In the genomic region with DNA sequence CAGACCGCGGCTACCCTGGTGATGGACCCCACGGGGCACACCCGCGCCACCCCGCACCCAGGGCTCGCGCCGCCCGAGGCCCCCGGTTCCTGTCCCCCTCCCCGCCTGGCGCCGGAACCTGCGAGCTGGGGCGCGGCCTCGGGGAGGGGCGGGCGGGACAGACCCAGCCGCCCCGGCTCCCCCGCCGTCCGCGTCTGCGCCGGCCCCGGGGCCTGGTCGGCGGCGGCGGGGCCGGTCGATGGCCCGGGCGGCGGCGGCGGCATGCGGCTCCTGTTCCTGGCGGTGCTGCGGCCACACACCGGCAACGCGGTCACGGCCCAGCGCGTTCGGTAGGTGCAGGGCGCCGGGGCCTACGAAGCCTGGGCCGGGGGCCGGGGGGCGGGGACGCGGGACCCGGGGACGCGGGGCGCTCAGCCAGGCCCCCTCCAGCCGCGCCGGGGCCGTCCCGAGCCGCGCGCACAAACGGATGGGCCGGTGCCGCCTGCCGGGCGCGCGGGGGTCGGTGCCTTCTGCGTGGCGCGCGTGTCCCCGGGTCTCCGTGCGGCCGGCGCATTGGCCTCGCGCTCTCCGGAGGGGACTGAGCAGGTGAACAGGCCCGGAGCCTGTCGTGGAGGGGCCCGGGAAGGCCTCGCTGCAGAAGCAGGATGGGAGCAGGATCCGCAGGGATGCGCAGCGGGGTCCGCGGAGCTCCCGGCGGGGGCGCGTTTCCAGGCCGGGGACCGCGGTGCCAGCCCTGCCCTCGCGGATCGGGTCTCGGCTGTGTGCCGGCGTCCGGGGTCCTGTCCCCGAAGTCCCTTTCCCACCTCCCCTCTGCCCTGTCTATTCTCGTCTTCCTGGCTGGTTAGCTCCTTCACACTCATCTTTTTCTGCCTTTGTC, we compare ENCODE assay signal across 12 cellular contexts. TPM values are rescaled to one million over a fixed set of nuclear protein-coding genes. Genes with fewer than 3 reads are reported as not detected.
DNase-seq lines count a peak whose midpoint lies in the region; ATAC-seq and TF ChIP-seq lines count a peak whose summit lies in the region.
"Had no signal": no experiment of that assay in that cellular context is flagged by ENCODE, and none has a peak within 500 bp of the region (broad histone marks: within the 10 kb centered on the region; RNA-seq: fewer than 3 reads in every experiment).

A gene (plus strand): TSS at position 158 of the 877 bp plus-strand sequence. CDS start 104 bp downstream, at position 262.

- in situ Hi-C loops in transverse colon (cut with MboI; ENCODE audit: low pct_ligation_motif_present in 1 of 4, low pct_unique_long_range_greater_than_20kb in 1 of 4, low sequenced_read_pairs in 3 of 4), result no loop called here
- in situ Hi-C loops in KBM-7 (cut with MboI; ENCODE audit: low pct_unique_long_range_greater_than_20kb, low sequenced_read_pairs), result no loop called here

- no peak within 1 kb of the TSS for H3K27ac ChIP-seq in transverse colon

- peak; percentile 47 for DNase-seq in NCI-H2107 treated with DMSO at 0.1 percent for 48 hours (lab: John Stamatoyannopoulos, UW; ENCODE audit: unreplicated experiment)
- DNase-seq in NCI-H2107 (lab: John Stamatoyannopoulos, UW), result no peak
- no peak for DNase-seq in MG63
- no peak for DNase-seq in stimulated activated effector memory CD8-positive, alpha-beta T cell treated with anti-CD3 and anti-CD28 coated beads, Interleukin-12 subunit alpha, Interleukin-12 subunit beta, amount 100 ng/mL, for 72 hours (ENCODE audit: low spot score in 2 of 2)
- no peak for DNase-seq in transverse colon
- no peak for DNase-seq in KBM-7
- DNase-seq in activated CD4-positive, CD25-positive, alpha-beta regulatory T cell treated with anti-CD3 and anti-CD28 coated beads, Interleukin-2, amount 50 U/mL, for 72 hours, result no peak
- DNase-seq: ACHN; erythroblast; MM.1S; stimulated activated CD4-positive, alpha-beta T cell treated with anti-CD3 and anti-CD28 coated beads, Interleukin-15, amount 100 ng/mL, for 24 hours had no signal

- no peaks in the 10 kb centered on the region for H3K36me3 Mint-ChIP-seq in stimulated activated effector memory CD8-positive, alpha-beta T cell treated with anti-CD3 and anti-CD28 coated beads, Interleukin-12 subunit alpha, Interleukin-12 subunit beta, amount 100 ng/mL, for 72 hours

- H3K4me3 Mint-ChIP-seq in stimulated activated effector memory CD8-positive, alpha-beta T cell treated with anti-CD3 and anti-CD28 coated beads, Interleukin-12 subunit alpha, Interleukin-12 subunit beta, amount 100 ng/mL, for 72 hours, result peak within 1 kb of the TSS; percentile 36

- H3K9me3 ChIP-seq in MG63, result no peaks in the 10 kb centered on the region
- H3K9me3 ChIP-seq in iPS-15b (ENCODE audit: control insufficient read depth, insufficient read depth, low read length), result no peaks in the 10 kb centered on the region
- H3K9me3 ChIP-seq in transverse colon, result no peaks in the 10 kb centered on the region

- WGBS in transverse colon (ENCODE audit: low coverage in 1 of 2), 2 donors, result 17% methylated on average over 45 of the region's 115 CpGs; no CpG with 5 or more reads in 1 of the 2 donors

- no peak within 1 kb of the TSS for H3K9ac ChIP-seq in iPS-15b (ENCODE audit: low read depth, low read length)

- no peak for TF ChIP-seq CTCF in transverse colon (IDR thresholded peaks at IDR 0.05)

- H3K9me3 Mint-ChIP-seq in stimulated activated effector memory CD8-positive, alpha-beta T cell treated with anti-CD3 and anti-CD28 coated beads, Interleukin-12 subunit alpha, Interleukin-12 subunit beta, amount 100 ng/mL, for 72 hours, result no peaks in the 10 kb centered on the region

- H3K4me1 Mint-ChIP-seq in stimulated activated effector memory CD8-positive, alpha-beta T cell treated with anti-CD3 and anti-CD28 coated beads, Interleukin-12 subunit alpha, Interleukin-12 subunit beta, amount 100 ng/mL, for 72 hours, result no peaks in the 10 kb centered on the region

- H3K36me3 ChIP-seq in MG63 (no peaks in the 10 kb centered on the region), iPS-15b (ENCODE audit: control insufficient read depth, insufficient read depth, low read length) (no peaks in the 10 kb centered on the region), transverse colon (no peaks in the 10 kb centered on the region)

- ATAC-seq in stimulated activated effector memory CD8-positive, alpha-beta T cell treated with anti-CD3 and anti-CD28 coated beads, Interleukin-12 subunit alpha, Interleukin-12 subunit beta, amount 100 ng/mL, for 72 hours, result peak; percentile 42

- H3K4me1 ChIP-seq in iPS-15b (ENCODE audit: control insufficient read depth, insufficient read depth, low read length) (peaks cover 2% of the 10 kb centered on the region), transverse colon (peaks cover 0 to 4% (median 0%) of the 10 kb centered on the region in 4 donors)

- intact Hi-C loops in transverse colon (cut with DNase I; ENCODE audit: low total_unique reads), result no loop called here

- TF ChIP-seq EP300 in transverse colon (IDR thresholded peaks at IDR 0.05; ENCODE audit: low read depth), result no peak

- H3K27me3 ChIP-seq in MG63 (no peaks in the 10 kb centered on the region; the same call in 1 of the 2 replicates), iPS-15b (ENCODE audit: control insufficient read depth, insufficient read depth, low read length) (peaks cover 12% of the 10 kb centered on the region), transverse colon (peaks cover 35% of the 10 kb centered on the region)

- peak within 1 kb of the TSS; percentile 25 for H3K4me3 ChIP-seq in MG63
- H3K4me3 ChIP-seq in iPS-15b (ENCODE audit: low read depth, low read length), result peak within 1 kb of the TSS; percentile 65
- H3K4me3 ChIP-seq in transverse colon, result peak within 1 kb of the TSS in 1 of 4 donors; percentile 36

- TF ChIP-seq POLR2A in transverse colon (IDR thresholded peaks at IDR 0.05), result no peak

- H3K27ac Mint-ChIP-seq in stimulated activated effector memory CD8-positive, alpha-beta T cell treated with anti-CD3 and anti-CD28 coated beads, Interleukin-12 subunit alpha, Interleukin-12 subunit beta, amount 100 ng/mL, for 72 hours, result no peak within 1 kb of the TSS

RNA-seq across cellular contexts. Expression of the gene that starts here (rescaled TPM):
- total RNA-seq in MG63 (2014; rRNA removed; shearing (Covaris generic); ENCODE audit: low replicate concordance), result 0.39 and 4.2 TPM in 2 replicates
- not detected for total RNA-seq in transverse colon
